ENCODE assay signal across 1 cellular context in genomic region chr2:179239194-179239593, GRCh38.
A peak's percentile ranks its signal among the peaks of the same experiment; 100 is the strongest.
TF ChIP-seq lines count a peak whose summit lies in the region.

No MANE protein-coding gene starts in this region.

TF ChIP-seq in HepG2, 621 proteins besides CTCF, POLR2A, EP300 and RAD21 (continued from another document and continues in another):
- no peak for TF ChIP-seq GMEB2 (CRISPR knock-in tag; IDR thresholded peaks at IDR 0.05; ENCODE audit: low read depth)
- TF ChIP-seq ZHX2 (IDR thresholded peaks at IDR 0.05; ENCODE audit: low read depth), result no peak
- 0 out of 2 replicates have a peak, but pooled peaks have one; percentile 35 for TF ChIP-seq ZHX2 (CRISPR knock-in tag; IDR thresholded peaks at IDR 0.05; ENCODE audit: borderline replicate concordance)
- no peak for TF ChIP-seq SETDB1 (CRISPR knock-in tag; IDR thresholded peaks at IDR 0.05; ENCODE audit: borderline replicate concordance)
- TF ChIP-seq ZNF7 (CRISPR knock-in tag; IDR thresholded peaks at IDR 0.05), result no peak
- no peak for TF ChIP-seq ZNF674 (CRISPR knock-in tag; IDR thresholded peaks at IDR 0.05; ENCODE audit: low read depth)
- TF ChIP-seq FUBP1 (CRISPR knock-in tag; IDR thresholded peaks at IDR 0.05; ENCODE audit: borderline replicate concordance), result no peak
- no peak for TF ChIP-seq KAT2B (IDR thresholded peaks at IDR 0.05; ENCODE audit: borderline replicate concordance, low read depth, low read length)
- TF ChIP-seq ZNF121 (CRISPR knock-in tag; IDR thresholded peaks at IDR 0.05), result no peak
- peak; percentile 38 for TF ChIP-seq TEAD3 (CRISPR knock-in tag; optimal IDR thresholded peaks at IDR 0.05; ENCODE audit: borderline replicate concordance)
- TF ChIP-seq NBN (conservative IDR thresholded peaks at IDR 0.05), result no peak
- no peak for TF ChIP-seq ZNF451 (CRISPR knock-in tag; IDR thresholded peaks at IDR 0.05)
- no peak for TF ChIP-seq PAX8 (CRISPR knock-in tag; IDR thresholded peaks at IDR 0.05; ENCODE audit: borderline replicate concordance)
- TF ChIP-seq DR1 (CRISPR knock-in tag; IDR thresholded peaks at IDR 0.05), result no peak
- TF ChIP-seq SNAPC4 (CRISPR knock-in tag; IDR thresholded peaks at IDR 0.05), result no peak
- no peak for TF ChIP-seq ZNF142 (CRISPR knock-in tag; IDR thresholded peaks at IDR 0.05)
- no peak for TF ChIP-seq PRDM4 (CRISPR knock-in tag; IDR thresholded peaks at IDR 0.05; ENCODE audit: borderline replicate concordance)
- no peak for TF ChIP-seq BHLHE40 (IDR thresholded peaks at IDR 0.05; ENCODE audit: low read length)
- no peak for TF ChIP-seq TRIM22 (IDR thresholded peaks at IDR 0.05)
- TF ChIP-seq TBX2 (CRISPR knock-in tag; IDR thresholded peaks at IDR 0.05; ENCODE audit: borderline replicate concordance), result no peak
- TF ChIP-seq KDM4B (CRISPR knock-in tag; IDR thresholded peaks at IDR 0.05), result no peak
- TF ChIP-seq ZNF256 (CRISPR knock-in tag; conservative IDR thresholded peaks at IDR 0.05), result no peak
- TF ChIP-seq ZNF501 (CRISPR knock-in tag; IDR thresholded peaks at IDR 0.05), result no peak
- TF ChIP-seq MAFG (CRISPR knock-in tag; IDR thresholded peaks at IDR 0.05), result no peak
- no peak for TF ChIP-seq ZFP41 (CRISPR knock-in tag; IDR thresholded peaks at IDR 0.05; ENCODE audit: borderline replicate concordance)
- TF ChIP-seq HOXA3 (CRISPR knock-in tag; IDR thresholded peaks at IDR 0.05), result no peak
- TF ChIP-seq ZNF446 (CRISPR knock-in tag; IDR thresholded peaks at IDR 0.05), result no peak
- no peak for TF ChIP-seq NFKBIZ (CRISPR knock-in tag; IDR thresholded peaks at IDR 0.05)
- no peak for TF ChIP-seq ZSCAN30 (CRISPR knock-in tag; IDR thresholded peaks at IDR 0.05)
- TF ChIP-seq HINFP (CRISPR knock-in tag; IDR thresholded peaks at IDR 0.05; ENCODE audit: low read depth), result no peak
